In the genomic region with DNA sequence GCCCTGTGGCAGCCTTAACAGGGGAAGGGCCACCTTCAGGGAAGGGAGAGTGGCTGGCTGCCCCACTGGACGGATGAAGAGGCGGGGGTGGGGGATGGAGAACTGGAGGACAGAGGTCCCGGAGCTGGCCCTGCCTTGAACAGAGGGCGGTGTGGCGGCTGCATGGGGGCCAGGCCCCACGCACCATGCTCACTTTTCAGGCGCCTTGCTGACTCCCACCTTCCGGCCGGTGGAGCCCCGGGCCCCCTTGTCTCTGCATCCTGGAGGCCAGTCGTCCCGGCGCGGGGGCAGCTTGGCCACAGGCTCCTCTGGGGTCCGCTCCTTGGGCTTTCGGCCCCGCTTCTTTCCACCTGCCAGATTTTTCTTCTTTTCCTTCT, we compare ENCODE assay signal across 30 cellular contexts. TPM values are rescaled to one million over a fixed set of nuclear protein-coding genes. Genes with fewer than 3 reads are reported as not detected.
"Had no signal": no experiment of that assay in that cellular context is flagged by ENCODE, and none has a peak within 500 bp of the region (broad histone marks: within the 10 kb centered on the region; RNA-seq: fewer than 3 reads in every experiment).

No MANE protein-coding gene starts in this region.

- H3K27ac Mint-ChIP-seq: activated B cell treated with CpG ODN at 0.5 μM for 24 hours; activated naive CD4-positive, alpha-beta T cell treated with anti-CD3 and anti-CD28 coated beads for 36 hours; activated naive CD8-positive, alpha-beta T cell treated with anti-CD3 and anti-CD28 coated beads, Interleukin-2, amount 10 ng/mL, durations not matched to agents 7 days and 5 days; activated T-helper 1 cell treated with anti-CD3 and anti-CD28 coated beads, Interleukin-12 subunit alpha, Interleukin-12 subunit beta, Interleukin-2, Interleukin-4 antibody, amounts not matched to agents 30 ng/mL and 10 ng/mL and 1 ng/mL, durations not matched to agents 14 hours and 24 hours and 36 hours had no signal

- H3K27ac ChIP-seq: ascending aorta, cardiac muscle cell, colonic mucosa, left lung, lower lobe of right lung, testis, uterus had no signal

- H3K27me3 ChIP-seq: ascending aorta, cardiac muscle cell, colonic mucosa, left lung, testis, uterus had no signal

- H3K36me3 ChIP-seq: colonic mucosa, uterus had no signal

- H3K4me3 ChIP-seq: ascending aorta, cardiac muscle cell, colonic mucosa, left lung, lower lobe of right lung, skin epidermis, testis, uterus had no signal

- ATAC-seq: left lung; lower lobe of right lung; naive thymus-derived CD8-positive, alpha-beta T cell; sciatic nerve; stimulated activated naive CD8-positive, alpha-beta T cell treated with anti-CD3 and anti-CD28 coated beads, Interleukin-15, Interleukin-2, amounts not matched to agents 100 U/mL and 50 U/mL, for 24 hours had no signal

- H3K27me3 Mint-ChIP-seq: activated B cell treated with CpG ODN at 0.5 μM for 24 hours; activated naive CD8-positive, alpha-beta T cell treated with anti-CD3 and anti-CD28 coated beads, Interleukin-2, amount 10 ng/mL, durations not matched to agents 7 days and 5 days; naive thymus-derived CD8-positive, alpha-beta T cell had no signal

- H3K9me3 Mint-ChIP-seq: activated B cell treated with CpG ODN at 0.5 μM for 24 hours; activated naive CD4-positive, alpha-beta T cell treated with anti-CD3 and anti-CD28 coated beads for 36 hours; activated naive CD8-positive, alpha-beta T cell treated with anti-CD3 and anti-CD28 coated beads, Interleukin-2, amount 10 ng/mL, durations not matched to agents 7 days and 5 days; activated T-helper 1 cell treated with anti-CD3 and anti-CD28 coated beads, Interleukin-12 subunit alpha, Interleukin-12 subunit beta, Interleukin-2, Interleukin-4 antibody, amounts not matched to agents 30 ng/mL and 10 ng/mL and 1 ng/mL, durations not matched to agents 14 hours and 24 hours and 36 hours had no signal

- DNase-seq: activated B cell treated with CpG ODN at 0.5 μM for 24 hours; activated CD4-positive, alpha-beta T cell treated with anti-CD3 and anti-CD28 coated beads, Interleukin-2, amount 50 U/mL, for 4 hours; activated effector memory CD4-positive, alpha-beta T cell treated with anti-CD3 and anti-CD28 coated beads, Interleukin-2, amount 50 U/mL, for 16 hours; activated naive CD4-positive, alpha-beta T cell treated with anti-CD3 and anti-CD28 coated beads for 36 hours; activated naive CD8-positive, alpha-beta T cell treated with anti-CD3 and anti-CD28 coated beads, Interleukin-2, amount 10 ng/mL, durations not matched to agents 7 days and 5 days; activated T-cell treated with anti-CD3 and anti-CD28 coated beads for 4 hours; cerebellar nuclear complex; colonic mucosa; effector memory CD4-positive, alpha-beta T cell; erythroblast; head of caudate nucleus; hippocampal formation; lower lobe of right lung; mesenchymal stem cell; naive thymus-derived CD8-positive, alpha-beta T cell; posterior cingulate gyrus; stimulated activated CD4-positive, alpha-beta T cell treated with anti-CD3 and anti-CD28 coated beads, Interleukin-12 subunit alpha, Interleukin-12 subunit beta, amount 100 ng/mL, for 4 hours; stimulated activated CD4-positive, alpha-beta T cell treated with anti-CD3 and anti-CD28 coated beads, Interleukin-4, amount 100 ng/mL, for 1 hour; stimulated activated naive CD8-positive, alpha-beta T cell treated with anti-CD3 and anti-CD28 coated beads, Interleukin-15, Interleukin-2, amounts not matched to agents 100 U/mL and 50 U/mL, for 24 hours; SW 1271; testis; trophoblast cell; uterus had no signal

- H3K9me3 ChIP-seq: ascending aorta, colonic mucosa, left lung, lower lobe of right lung, testis, uterus had no signal

- H3K4me3 Mint-ChIP-seq: activated B cell treated with CpG ODN at 0.5 μM for 24 hours; activated naive CD4-positive, alpha-beta T cell treated with anti-CD3 and anti-CD28 coated beads for 36 hours; activated naive CD8-positive, alpha-beta T cell treated with anti-CD3 and anti-CD28 coated beads, Interleukin-2, amount 10 ng/mL, durations not matched to agents 7 days and 5 days; activated T-helper 1 cell treated with anti-CD3 and anti-CD28 coated beads, Interleukin-12 subunit alpha, Interleukin-12 subunit beta, Interleukin-2, Interleukin-4 antibody, amounts not matched to agents 30 ng/mL and 10 ng/mL and 1 ng/mL, durations not matched to agents 14 hours and 24 hours and 36 hours; brain had no signal

RNA-seq across cellular contexts. Expression of a gene that starts 19.8 kb away (rescaled TPM):
- total RNA-seq: ascending aorta had no signal
